14 cellular contexts compared by ENCODE assay signal in genomic region chr9:134566936-134567335, GRCh38.
DNase-seq lines count a peak whose midpoint lies in the region; TF ChIP-seq lines count a peak whose summit lies in the region.
"Had no signal": no experiment of that assay in that cellular context is flagged by ENCODE, and none has a peak within 500 bp of the region (broad histone marks: within the 10 kb centered on the region; RNA-seq: fewer than 3 reads in every experiment).

No MANE protein-coding gene starts in this region.

- H4K5ac ChIP-seq in mesendoderm (ENCODE audit: low read length), result no peak overlapping the region

- H2AK5ac ChIP-seq in mesendoderm (ENCODE audit: low read length), result no peak overlapping the region

- H3K4me2 ChIP-seq in mesendoderm (ENCODE audit: low read length), result no peak overlapping the region

- H3K27me3 ChIP-seq in mesendoderm (ENCODE audit: insufficient read depth, low read length, poor library complexity) (no peaks in the 10 kb centered on the region), stomach (no peaks in the 10 kb centered on the region)

- TF ChIP-seq CTCF in stomach (IDR thresholded peaks at IDR 0.05), result no peak

- H3K23ac ChIP-seq in mesendoderm (ENCODE audit: low read length), result peak overlapping the region; percentile 24

- H3K9ac ChIP-seq in mesendoderm (ENCODE audit: low read length), result no peak overlapping the region

- no peaks in the 10 kb centered on the region for H3K79me1 ChIP-seq in mesendoderm (ENCODE audit: low read length)

- H2BK5ac ChIP-seq in mesendoderm (ENCODE audit: low read length), result no peak overlapping the region

- TF ChIP-seq POLR2A in stomach (IDR thresholded peaks at IDR 0.05), result no peak

- no peak overlapping the region for H4K8ac ChIP-seq in mesendoderm (ENCODE audit: low read depth, low read length)

- H3K36me3 ChIP-seq in mesendoderm (ENCODE audit: control insufficient read depth, insufficient read depth, low read length) (no peaks in the 10 kb centered on the region), stomach (no peaks in the 10 kb centered on the region)
- H3K36me3 ChIP-seq: HAP-1 had no signal

- WGBS in mesendoderm (ENCODE audit: extremely low coverage, insufficient coverage, low lambda C conversion rate), result no CpG with 5 or more reads among the region's 5 CpGs
- 82 to 96% (median 90%) methylated on average over 5 of the region's 5 CpGs for WGBS in stomach, 5 donors

- TF ChIP-seq EP300 in stomach (IDR thresholded peaks at IDR 0.05), result no peak

- intact Hi-C loops in stomach (cut with DNase I; ENCODE audit: low total_unique reads), result no loop called here

- no peak overlapping the region for H3K56ac ChIP-seq in mesendoderm (ENCODE audit: low read length)

- no peak overlapping the region for H2BK15ac ChIP-seq in mesendoderm (replicated peaks; ENCODE audit: low read depth)

- H3K4me1 ChIP-seq in mesendoderm (ENCODE audit: control insufficient read depth, low read depth, low read length) (no peaks in the 10 kb centered on the region), stomach (no peaks in the 10 kb centered on the region)
- H3K4me1 ChIP-seq: HAP-1 had no signal

- no peak overlapping the region for H3K4ac ChIP-seq in mesendoderm (ENCODE audit: low read depth, low read length)

- no peak overlapping the region for H3K27ac ChIP-seq in mesendoderm (ENCODE audit: low read depth, low read length)
- no peak overlapping the region for H3K27ac ChIP-seq in stomach
- H3K27ac ChIP-seq in caudate nucleus (ENCODE audit: low read depth, low read length), result no peak overlapping the region
- H3K27ac ChIP-seq: C4-2B had no signal

- H3K4me3 ChIP-seq in mesendoderm (ENCODE audit: low read length) (no peak overlapping the region), stomach (no peak overlapping the region)
- H3K4me3 ChIP-seq: HAP-1 had no signal

- no peak overlapping the region for H2BK120ac ChIP-seq in mesendoderm (ENCODE audit: low read depth, low read length)

- H3K9me3 ChIP-seq in stomach, result peaks cover 0 to 20% (median 14%) of the 10 kb centered on the region in 4 donors
- H3K9me3 ChIP-seq: HAP-1 had no signal

- H3K79me2 ChIP-seq in mesendoderm (ENCODE audit: control insufficient read depth, insufficient read depth, low read length), result no peaks in the 10 kb centered on the region

- H3K18ac ChIP-seq in mesendoderm (ENCODE audit: low read length), result no peak overlapping the region

- DNase-seq in activated CD8-positive, alpha-beta memory T cell treated with anti-CD3 and anti-CD28 coated beads, Interleukin-2, amount 50 U/mL, for 48 hours, result peak; percentile 29
- DNase-seq in activated CD8-positive, alpha-beta memory T cell treated with anti-CD3 and anti-CD28 coated beads, Interleukin-2, amount 50 U/mL, for 4 hours, result no peak
- DNase-seq in RPMI7951 (ENCODE audit: low read depth) (peak; percentile 39), mesendoderm (no peak), stomach (peak; percentile 5), caudate nucleus (lab: John Stamatoyannopoulos, UW) (no peak), NOMO-1 treated with DMSO at 0.1 percent for 48 hours (lab: John Stamatoyannopoulos, UW; ENCODE audit: unreplicated experiment) (no peak), mucosa of gallbladder (ENCODE audit: low spot score) (no peak)
- DNase-seq: COR-L47, NCI-H1417, NCI-H1930, NCI-H2171 had no signal

Comparison
In these comparisons a context has a peak if more than half of its experiments do, and no peak if none do; other contexts are left out.
1. DNase-seq: peak in activated CD8-positive, alpha-beta memory T cell treated with anti-CD3 and anti-CD28 coated beads, Interleukin-2, amount 50 U/mL, for 48 hours (single experiment), RPMI7951 (single experiment) and stomach (single experiment); none in activated CD8-positive, alpha-beta memory T cell treated with anti-CD3 and anti-CD28 coated beads, Interleukin-2, amount 50 U/mL, for 4 hours (single experiment), mesendoderm (single experiment), caudate nucleus (0 of 61), NOMO-1 treated with DMSO at 0.1 percent for 48 hours (single experiment) and mucosa of gallbladder (single experiment).